In genomic region chr3:58059349-58060321, GRCh38 we compare ENCODE assay signal across 11 cellular contexts. TPM values are rescaled to one million over a fixed set of nuclear protein-coding genes. Genes with fewer than 3 reads are reported as not detected.
DNase-seq lines count a peak whose midpoint lies in the region; ATAC-seq and TF ChIP-seq lines count a peak whose summit lies in the region.
"Had no signal": no experiment of that assay in that cellular context is flagged by ENCODE, and none has a peak within 500 bp of the region (broad histone marks: within the 10 kb centered on the region; RNA-seq: fewer than 3 reads in every experiment).

No MANE protein-coding gene starts in this region.

- H3K4me3 ChIP-seq in right lobe of liver: no peak overlapping the region
- no peak overlapping the region for H3K4me3 ChIP-seq in aorta (ENCODE audit: low read length in 2 of 2)
- H3K4me3 ChIP-seq: BLaER1 had no signal

- H3K27ac Mint-ChIP-seq in activated naive CD8-positive, alpha-beta T cell treated with anti-CD3 and anti-CD28 coated beads, Interleukin-2, amount 50 U/mL, for 24 hours: no peak overlapping the region
- H3K27ac Mint-ChIP-seq in activated naive CD8-positive, alpha-beta T cell treated with anti-CD3 and anti-CD28 coated beads for 36 hours: no peak overlapping the region
- peak overlapping the region; percentile 89 for H3K27ac Mint-ChIP-seq in chondrocyte (ENCODE audit: unreplicated experiment)
- H3K27ac Mint-ChIP-seq: stimulated activated naive CD8-positive, alpha-beta T cell treated with anti-CD3 and anti-CD28 coated beads, Interleukin-15, amount 100 ng/mL, for 72 hours had no signal

- H3K4me1 ChIP-seq in right lobe of liver (peaks cover 0 to 59% (median 26%) of the 10 kb centered on the region in 4 donors), aorta (ENCODE audit: control insufficient read depth in 1 of 2, insufficient read depth in 2 of 2, low read length in 2 of 2) (peaks cover 0 to 2% of the 10 kb centered on the region in 2 donors)

- WGBS in right lobe of liver (ENCODE audit: insufficient coverage, low coverage, low lambda C conversion rate, missing lambda C conversion rate): 24% methylated on average over 13 of the region's 15 CpGs
- WGBS in aorta, 2 donors: 17 to 25% methylated on average over 15 of the region's 15 CpGs

- H3K9me3 Mint-ChIP-seq in activated naive CD8-positive, alpha-beta T cell treated with anti-CD3 and anti-CD28 coated beads, Interleukin-2, amount 50 U/mL, for 24 hours: no peaks in the 10 kb centered on the region
- no peaks in the 10 kb centered on the region for H3K9me3 Mint-ChIP-seq in activated naive CD8-positive, alpha-beta T cell treated with anti-CD3 and anti-CD28 coated beads for 36 hours
- H3K9me3 Mint-ChIP-seq in chondrocyte (ENCODE audit: low read depth): no peaks in the 10 kb centered on the region
- H3K9me3 Mint-ChIP-seq: stimulated activated naive CD8-positive, alpha-beta T cell treated with anti-CD3 and anti-CD28 coated beads, Interleukin-15, amount 100 ng/mL, for 72 hours had no signal

- TF ChIP-seq CTCF in chondrocyte (IDR thresholded peaks at IDR 0.05) (no peak), right lobe of liver (IDR thresholded peaks at IDR 0.05) (no peak)

- H3K27ac ChIP-seq in right lobe of liver: peak overlapping the region; percentile 78 to 89 (median 88)
- peak overlapping the region; percentile 61 to 64 for H3K27ac ChIP-seq in aorta (ENCODE audit: low read depth in 1 of 2, low read length in 2 of 2)
- H3K27ac ChIP-seq: BLaER1 had no signal

- no peak overlapping the region for H3K4me3 Mint-ChIP-seq in activated naive CD8-positive, alpha-beta T cell treated with anti-CD3 and anti-CD28 coated beads, Interleukin-2, amount 50 U/mL, for 24 hours
- H3K4me3 Mint-ChIP-seq in activated naive CD8-positive, alpha-beta T cell treated with anti-CD3 and anti-CD28 coated beads for 36 hours: no peak overlapping the region
- H3K4me3 Mint-ChIP-seq in chondrocyte (ENCODE audit: unreplicated experiment): peak overlapping the region; percentile 17
- H3K4me3 Mint-ChIP-seq: stimulated activated naive CD8-positive, alpha-beta T cell treated with anti-CD3 and anti-CD28 coated beads, Interleukin-15, amount 100 ng/mL, for 72 hours had no signal

- intact Hi-C loops in right lobe of liver (cut with DNase I): loop anchor here in 1 of 2 donors (10.0 kb wide), 1 partner anchor 45 kb away; no protein-coding TSS in a partner anchor
- intact Hi-C loops in aorta (cut with DNase I): no loop called here

- peak; percentile 30 for ATAC-seq in activated naive CD8-positive, alpha-beta T cell treated with anti-CD3 and anti-CD28 coated beads, Interleukin-2, amount 50 U/mL, for 24 hours
- ATAC-seq in right lobe of liver: peak; percentile 78 to 90 (median 85)
- peak; percentile 61 for ATAC-seq in aorta (ENCODE audit: low FRiP score)
- ATAC-seq in HG03571 (IDR thresholded peaks at IDR 0.05; ENCODE audit: unreplicated experiment): no peak
- ATAC-seq: stimulated activated naive CD8-positive, alpha-beta T cell treated with anti-CD3 and anti-CD28 coated beads, Interleukin-15, amount 100 ng/mL, for 72 hours had no signal

- no peaks in the 10 kb centered on the region for H3K27me3 Mint-ChIP-seq in activated naive CD8-positive, alpha-beta T cell treated with anti-CD3 and anti-CD28 coated beads, Interleukin-2, amount 50 U/mL, for 24 hours
- H3K27me3 Mint-ChIP-seq in activated naive CD8-positive, alpha-beta T cell treated with anti-CD3 and anti-CD28 coated beads for 36 hours: no peaks in the 10 kb centered on the region
- H3K27me3 Mint-ChIP-seq in chondrocyte (ENCODE audit: low read depth): no peaks in the 10 kb centered on the region
- H3K27me3 Mint-ChIP-seq: stimulated activated naive CD8-positive, alpha-beta T cell treated with anti-CD3 and anti-CD28 coated beads, Interleukin-15, amount 100 ng/mL, for 72 hours had no signal

- H3K9me3 ChIP-seq in right lobe of liver (no peaks in the 10 kb centered on the region), aorta (ENCODE audit: control insufficient read depth, low read length) (no peaks in the 10 kb centered on the region)

- H3K36me3 ChIP-seq in right lobe of liver (no peaks in the 10 kb centered on the region), aorta (ENCODE audit: control insufficient read depth in 1 of 2, insufficient read depth in 2 of 2, low read length in 1 of 2) (no peaks in the 10 kb centered on the region)

- no peak for DNase-seq in activated naive CD8-positive, alpha-beta T cell treated with anti-CD3 and anti-CD28 coated beads, Interleukin-2, amount 50 U/mL, for 24 hours
- DNase-seq in activated naive CD8-positive, alpha-beta T cell treated with anti-CD3 and anti-CD28 coated beads for 36 hours: no peak
- DNase-seq in chondrocyte (ENCODE audit: low spot score): peak; percentile 32
- peak; percentile 60 to 88 (median 82) for DNase-seq in right lobe of liver
- no peak for DNase-seq in aorta
- DNase-seq in SW 1271 (lab: John Stamatoyannopoulos, UW): no peak
- DNase-seq in NCI-H774 (lab: John Stamatoyannopoulos, UW): no peak
- DNase-seq: activated CD4-positive, alpha-beta T cell treated with anti-CD3 and anti-CD28 coated beads for 1 hour; stimulated activated naive CD8-positive, alpha-beta T cell treated with anti-CD3 and anti-CD28 coated beads, Interleukin-15, amount 100 ng/mL, for 72 hours had no signal

- TF ChIP-seq POLR2A in right lobe of liver (IDR thresholded peaks at IDR 0.05): peak; percentile 65

- H3K4me1 Mint-ChIP-seq in activated naive CD8-positive, alpha-beta T cell treated with anti-CD3 and anti-CD28 coated beads, Interleukin-2, amount 50 U/mL, for 24 hours: peaks cover 15% of the 10 kb centered on the region
- peaks cover 23% of the 10 kb centered on the region for H3K4me1 Mint-ChIP-seq in activated naive CD8-positive, alpha-beta T cell treated with anti-CD3 and anti-CD28 coated beads for 36 hours
- H3K4me1 Mint-ChIP-seq in chondrocyte (ENCODE audit: low read depth): peaks cover 46% of the 10 kb centered on the region

- H3K36me3 Mint-ChIP-seq in activated naive CD8-positive, alpha-beta T cell treated with anti-CD3 and anti-CD28 coated beads, Interleukin-2, amount 50 U/mL, for 24 hours (ENCODE audit: low read depth): peaks cover 2% of the 10 kb centered on the region
- peaks cover 2% of the 10 kb centered on the region for H3K36me3 Mint-ChIP-seq in activated naive CD8-positive, alpha-beta T cell treated with anti-CD3 and anti-CD28 coated beads for 36 hours
- H3K36me3 Mint-ChIP-seq in chondrocyte (ENCODE audit: low read depth): no peaks in the 10 kb centered on the region

- H3K27me3 ChIP-seq in right lobe of liver (no peaks in the 10 kb centered on the region), aorta (ENCODE audit: control insufficient read depth in 1 of 2, insufficient read depth in 2 of 2, low read length in 1 of 2) (no peaks in the 10 kb centered on the region)
- H3K27me3 ChIP-seq: BLaER1 had no signal

RNA-seq across cellular contexts. Expression of gene FLNB, which starts 51.4 kb away (rescaled TPM):
- total RNA-seq in activated naive CD8-positive, alpha-beta T cell treated with anti-CD3 and anti-CD28 coated beads for 36 hours: 10 to 100 TPM; 23.2 to 27.4 TPM
- total RNA-seq in chondrocyte (56.5 to 75.3 TPM (median 70.2 TPM) in 3 replicates), right lobe of liver (100 to 1,000 TPM in 2 of 6 experiments, 10 to 100 TPM in 4; 48.4 to 109 (median 97.8) TPM), aorta (100 to 1,000 TPM; 157 to 254 TPM)
- polyA plus RNA-seq in aorta: 10 to 100 TPM; 33.3 to 92.6 TPM

Comparison
In these comparisons a context has a peak if more than half of its experiments do, and no peak if none do; other contexts are left out.
1. DNase-seq: peak in chondrocyte (single experiment) and right lobe of liver (3 of 3); none in activated naive CD8-positive, alpha-beta T cell treated with anti-CD3 and anti-CD28 coated beads, Interleukin-2, amount 50 U/mL, for 24 hours (single experiment), activated naive CD8-positive, alpha-beta T cell treated with anti-CD3 and anti-CD28 coated beads for 36 hours (single experiment), aorta (0 of 2), SW 1271 (0 of 2) and NCI-H774 (single experiment).